Comparison of ENCODE assay signal across 10 cellular contexts in the genomic region with DNA sequence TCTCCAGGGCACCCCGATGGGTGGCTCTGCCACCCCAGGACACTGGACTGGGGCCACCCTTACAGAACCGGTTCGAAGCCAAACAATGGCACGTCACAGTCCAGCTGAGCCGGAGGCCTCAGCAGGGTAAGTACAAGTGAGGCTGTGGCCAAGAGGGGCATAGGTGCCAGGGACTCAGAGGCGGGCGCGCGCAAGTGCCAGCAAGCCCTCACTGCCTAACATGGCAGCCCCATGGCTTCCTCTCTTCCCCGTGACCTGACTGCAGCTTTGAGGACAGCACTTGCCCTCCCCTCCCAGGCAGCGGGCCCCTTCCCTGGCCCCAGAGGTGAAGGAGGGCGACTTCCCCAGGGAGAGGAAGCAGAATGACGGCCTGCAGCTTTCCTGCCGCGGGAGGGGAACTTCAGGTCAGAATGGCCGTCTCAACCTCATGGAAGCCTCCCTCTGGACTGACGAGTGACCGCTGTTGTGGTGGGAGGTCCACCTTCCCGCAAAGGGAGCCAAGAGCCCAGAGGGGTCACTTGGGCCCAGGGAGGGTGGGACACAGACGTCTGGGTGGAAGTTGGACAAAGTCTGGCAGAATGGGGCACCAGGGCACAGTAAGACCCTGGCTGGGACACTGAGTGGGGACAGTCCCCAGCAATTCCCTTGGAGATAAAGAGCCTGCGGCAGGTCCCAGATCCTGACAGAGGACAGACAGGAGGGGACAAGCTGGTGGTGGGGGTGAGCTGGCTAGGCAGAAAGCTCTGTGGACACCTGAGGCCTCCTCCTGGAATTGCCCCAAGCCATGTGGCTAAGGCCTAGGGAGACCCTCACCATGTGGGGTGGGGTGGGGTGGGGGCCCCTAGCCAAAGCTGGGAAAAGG. TPM values are rescaled to one million over a fixed set of nuclear protein-coding genes. Genes with fewer than 3 reads are reported as not detected.
A peak's percentile ranks its signal among the peaks of the same experiment; 100 is the strongest.
DNase-seq lines count a peak whose midpoint lies in the region; ATAC-seq and TF ChIP-seq lines count a peak whose summit lies in the region.
"Had no signal": no experiment of that assay in that cellular context is flagged by ENCODE, and none has a peak within 500 bp of the region (broad histone marks: within the 10 kb centered on the region; RNA-seq: fewer than 3 reads in every experiment).

No MANE protein-coding gene starts in this region.

- H3K4me1 Mint-ChIP-seq in chondrocyte (ENCODE audit: low read depth) = peaks cover 18% of the 10 kb centered on the region

- H3K36me3 ChIP-seq in cardiac muscle cell (no peaks in the 10 kb centered on the region), muscle layer of colon (ENCODE audit: insufficient read depth, low read length) (no peaks in the 10 kb centered on the region)
- H3K36me3 ChIP-seq: brain microvascular endothelial cell had no signal

- peak overlapping the region; percentile 32 for H3K27ac Mint-ChIP-seq in chondrocyte (ENCODE audit: unreplicated experiment)

- H3K27me3 Mint-ChIP-seq in chondrocyte (ENCODE audit: low read depth) = no peaks in the 10 kb centered on the region

- ATAC-seq in right cardiac atrium (no peak), HG03342 (IDR thresholded peaks at IDR 0.05; ENCODE audit: unreplicated experiment) (no peak), HG03097 (IDR thresholded peaks at IDR 0.05; ENCODE audit: low FRiP score, unreplicated experiment) (no peak)

- H3K9me3 Mint-ChIP-seq in chondrocyte (ENCODE audit: low read depth) = no peaks in the 10 kb centered on the region

- no peaks in the 10 kb centered on the region for H3K36me3 Mint-ChIP-seq in chondrocyte (ENCODE audit: low read depth)

- TF ChIP-seq CTCF in cardiac muscle cell (IDR thresholded peaks at IDR 0.05; ENCODE audit: low read depth, low read length) = no peak
- TF ChIP-seq CTCF in chondrocyte (IDR thresholded peaks at IDR 0.05) = no peak

- H3K4me3 Mint-ChIP-seq in chondrocyte (ENCODE audit: unreplicated experiment) = no peak overlapping the region

- no peaks in the 10 kb centered on the region for H3K27me3 ChIP-seq in cardiac muscle cell
- H3K27me3 ChIP-seq in right cardiac atrium (ENCODE audit: control insufficient read depth, insufficient read depth) = no peaks in the 10 kb centered on the region
- H3K27me3 ChIP-seq in muscle layer of colon (ENCODE audit: control insufficient read depth in 1 of 2, insufficient read depth in 2 of 2, low read length in 2 of 2) = no peaks in the 10 kb centered on the region
- H3K27me3 ChIP-seq: brain microvascular endothelial cell had no signal

- no peak for DNase-seq in cardiac muscle cell (ENCODE audit: low read depth in 1 of 2, low spot score in 1 of 2)
- no peak for DNase-seq in right cardiac atrium
- DNase-seq in chondrocyte (ENCODE audit: low spot score) = no peak
- DNase-seq in ureter (ENCODE audit: low spot score) = peak; percentile 80
- DNase-seq in superior temporal gyrus (ENCODE audit: extremely low spot score) = no peak
- DNase-seq: AML-193, brain microvascular endothelial cell had no signal

- H3K4me1 ChIP-seq in cardiac muscle cell (ENCODE audit: low read depth) (peaks cover 27% of the 10 kb centered on the region), right cardiac atrium (ENCODE audit: control insufficient read depth, insufficient read depth, low read length) (peaks cover 4% of the 10 kb centered on the region), muscle layer of colon (ENCODE audit: insufficient read depth, low read length) (peaks cover 34% of the 10 kb centered on the region)

- WGBS in right cardiac atrium = 77% methylated on average over 21 of the region's 21 CpGs

- no peak overlapping the region for H3K4me3 ChIP-seq in cardiac muscle cell
- H3K4me3 ChIP-seq in right cardiac atrium (ENCODE audit: low read length) = no peak overlapping the region
- no peak overlapping the region for H3K4me3 ChIP-seq in muscle layer of colon (ENCODE audit: low read depth in 1 of 2, low read length in 2 of 2)

- intact Hi-C loops in right cardiac atrium (cut with DNase I) = no loop called here

- H3K9ac ChIP-seq in muscle layer of colon (ENCODE audit: low read length) = no peak overlapping the region

- H3K27ac ChIP-seq in cardiac muscle cell = peak overlapping the region; percentile 72
- H3K27ac ChIP-seq in right cardiac atrium (ENCODE audit: low read length) = no peak overlapping the region
- H3K27ac ChIP-seq in muscle layer of colon (ENCODE audit: low read depth, low read length) = peak overlapping the region; percentile 91
- H3K27ac ChIP-seq: brain microvascular endothelial cell had no signal

- H3K9me3 ChIP-seq in cardiac muscle cell (ENCODE audit: low read depth) (no peaks in the 10 kb centered on the region), right cardiac atrium (ENCODE audit: control insufficient read depth, low read length) (no peaks in the 10 kb centered on the region), muscle layer of colon (ENCODE audit: low read length) (no peaks in the 10 kb centered on the region)

RNA-seq across cellular contexts. Expression of a gene that starts 52.1 kb away (rescaled TPM):
- total RNA-seq in cardiac muscle cell (17.1 and 35.4 TPM in 2 replicates), right cardiac atrium (10 to 100 TPM; 51.0 to 73.2 (median 65.0) TPM), chondrocyte (29.6 to 44.8 TPM (median 36.6 TPM) in 3 replicates), ureter (195 TPM)
- polyA plus RNA-seq in cardiac muscle cell (29.9 and 46.1 TPM in 2 replicates), right cardiac atrium (31.0 TPM)
